21 cellular contexts compared by ENCODE assay signal in the genomic region with DNA sequence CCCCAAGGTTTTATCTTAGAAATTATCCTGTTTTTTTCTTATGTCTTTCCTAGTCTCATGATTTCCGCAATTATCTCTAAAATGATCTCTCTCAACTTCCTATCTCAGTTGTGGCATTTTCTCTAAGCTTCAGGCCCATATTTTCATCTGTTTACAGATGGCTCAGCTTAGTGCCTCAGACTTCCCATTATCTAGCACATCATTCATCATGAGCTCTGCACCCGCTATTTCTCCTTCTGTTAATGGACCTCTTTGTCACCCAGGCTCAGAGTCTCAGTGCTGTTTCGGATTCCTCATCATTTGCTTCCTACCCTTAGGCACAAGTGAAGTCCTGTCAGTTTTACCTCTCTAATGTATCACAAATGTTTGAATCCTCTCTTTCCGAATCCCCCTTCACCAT.
"Had no signal": no experiment of that assay in that cellular context is flagged by ENCODE, and none has a peak within 500 bp of the region (broad histone marks: within the 10 kb centered on the region; RNA-seq: fewer than 3 reads in every experiment).

No MANE protein-coding gene starts in this region.

- H3K4me3 Mint-ChIP-seq: activated naive CD8-positive, alpha-beta T cell treated with anti-CD3 and anti-CD28 coated beads for 36 hours; activated T-cell treated with anti-CD3 and anti-CD28 coated beads, Interleukin-2, amount 50 U/mL, for 24 hours; activated T-helper 17 cell treated with anti-CD3 and anti-CD28 coated beads, Interleukin-2, amount 50 U/mL, for 72 hours; stimulated activated memory B cell treated with anti-CD40 and anti-IgM and Interleukin-4, amounts not matched to agents 10 μg/mL and 1 μg/mL and 100 μg/mL, for 72 hours had no signal

- DNase-seq: activated naive CD4-positive, alpha-beta T cell; activated naive CD8-positive, alpha-beta T cell treated with anti-CD3 and anti-CD28 coated beads for 36 hours; activated T-cell treated with anti-CD3 and anti-CD28 coated beads, Interleukin-2, amount 50 U/mL, for 24 hours; amniotic stem cell; cerebellar nuclear complex; foreskin fibroblast; lower lobe of right lung; nucleus accumbens; small intestine; stimulated activated CD4-positive, alpha-beta T cell treated with anti-CD3 and anti-CD28 coated beads, Interleukin-2, amount 100 ng/mL, for 24 hours; stomach; T-helper 1 cell had no signal

- H2AFZ ChIP-seq: parathyroid adenoma had no signal

- H3K27me3 ChIP-seq: stomach, suprapubic skin, tibial nerve had no signal

- FAIRE-seq: bronchial epithelial cell, small intestine had no signal

- ATAC-seq: activated T-helper 17 cell treated with anti-CD3 and anti-CD28 coated beads, Interleukin-2, amount 50 U/mL, for 72 hours; left lobe of liver; lower lobe of right lung; sciatic nerve; stimulated activated memory B cell treated with anti-CD40 and anti-IgM and Interleukin-4, amounts not matched to agents 10 μg/mL and 1 μg/mL and 100 μg/mL, for 72 hours had no signal

- H3K27me3 Mint-ChIP-seq: activated naive CD8-positive, alpha-beta T cell treated with anti-CD3 and anti-CD28 coated beads for 36 hours; activated T-cell treated with anti-CD3 and anti-CD28 coated beads, Interleukin-2, amount 50 U/mL, for 24 hours; activated T-helper 17 cell treated with anti-CD3 and anti-CD28 coated beads, Interleukin-2, amount 50 U/mL, for 72 hours; stimulated activated memory B cell treated with anti-CD40 and anti-IgM and Interleukin-4, amounts not matched to agents 10 μg/mL and 1 μg/mL and 100 μg/mL, for 72 hours had no signal

- H3K9me3 ChIP-seq: lower lobe of right lung, stomach, suprapubic skin, tibial nerve had no signal

- H3K27ac ChIP-seq: coronary artery, lower lobe of right lung, parathyroid adenoma, stomach, suprapubic skin, tibial nerve had no signal

- H3K4me1 Mint-ChIP-seq: activated T-helper 17 cell treated with anti-CD3 and anti-CD28 coated beads, Interleukin-2, amount 50 U/mL, for 72 hours; stimulated activated memory B cell treated with anti-CD40 and anti-IgM and Interleukin-4, amounts not matched to agents 10 μg/mL and 1 μg/mL and 100 μg/mL, for 72 hours had no signal

- H3K4me1 ChIP-seq: lower lobe of right lung, suprapubic skin had no signal

- H3K36me3 ChIP-seq: lower lobe of right lung had no signal

- H3K9me3 Mint-ChIP-seq: activated naive CD8-positive, alpha-beta T cell treated with anti-CD3 and anti-CD28 coated beads for 36 hours; activated T-cell treated with anti-CD3 and anti-CD28 coated beads, Interleukin-2, amount 50 U/mL, for 24 hours; activated T-helper 17 cell treated with anti-CD3 and anti-CD28 coated beads, Interleukin-2, amount 50 U/mL, for 72 hours; stimulated activated memory B cell treated with anti-CD40 and anti-IgM and Interleukin-4, amounts not matched to agents 10 μg/mL and 1 μg/mL and 100 μg/mL, for 72 hours had no signal

- H3K27ac Mint-ChIP-seq: activated naive CD8-positive, alpha-beta T cell treated with anti-CD3 and anti-CD28 coated beads for 36 hours; activated T-cell treated with anti-CD3 and anti-CD28 coated beads, Interleukin-2, amount 50 U/mL, for 24 hours; activated T-helper 17 cell treated with anti-CD3 and anti-CD28 coated beads, Interleukin-2, amount 50 U/mL, for 72 hours; stimulated activated memory B cell treated with anti-CD40 and anti-IgM and Interleukin-4, amounts not matched to agents 10 μg/mL and 1 μg/mL and 100 μg/mL, for 72 hours had no signal

- H3K4me3 ChIP-seq: coronary artery, lower lobe of right lung, stomach, suprapubic skin, tibial nerve had no signal

- H3K9ac ChIP-seq: parathyroid adenoma had no signal
